ENCODE assay signal across 9 cellular contexts in genomic region chrX:119672252-119672825, GRCh38. TPM values are rescaled to one million over a fixed set of nuclear protein-coding genes. Genes with fewer than 3 reads are reported as not detected.
DNase-seq lines count a peak whose midpoint lies in the region; ATAC-seq and TF ChIP-seq lines count a peak whose summit lies in the region.
"Had no signal": no experiment of that assay in that cellular context is flagged by ENCODE, and none has a peak within 500 bp of the region (broad histone marks: within the 10 kb centered on the region; RNA-seq: fewer than 3 reads in every experiment).

No MANE protein-coding gene starts in this region.

- intact Hi-C loops in CD4-positive, alpha-beta memory T cell (cut with micrococcal nuclease) = no loop called here
- intact Hi-C loops in Panc1 (cut with micrococcal nuclease; ENCODE audit: unreplicated experiment) (no loop called here), left lung (cut with DNase I) (no loop called here)

- H3K9me3 ChIP-seq in CD4-positive, alpha-beta memory T cell (ENCODE audit: control insufficient read depth in 1 of 2, low read length in 2 of 2) = no peaks in the 10 kb centered on the region
- no peaks in the 10 kb centered on the region for H3K9me3 ChIP-seq in Panc1 (ENCODE audit: control insufficient read depth, insufficient read depth, low read depth, low read length)
- no peaks in the 10 kb centered on the region for H3K9me3 ChIP-seq in left lung
- no peaks in the 10 kb centered on the region for H3K9me3 ChIP-seq in trophoblast cell (ENCODE audit: insufficient read depth, low read depth, low read length)

- no peak for DNase-seq in CD4-positive, alpha-beta memory T cell
- DNase-seq in NCI-H128 (lab: John Stamatoyannopoulos, UW; ENCODE audit: unreplicated experiment) (peak; percentile 83), Panc1 (ENCODE audit: low read depth, low spot score) (no peak), iris pigment epithelial cell (ENCODE audit: low read depth) (peak; percentile 71), left lung (no peak), trophoblast cell (no peak)
- DNase-seq: mesendoderm had no signal

- H3K36me3 ChIP-seq in CD4-positive, alpha-beta memory T cell (ENCODE audit: insufficient read depth, low read length) = peaks cover 26% of the 10 kb centered on the region
- H3K36me3 ChIP-seq in Panc1 (ENCODE audit: control insufficient read depth, insufficient read depth, low read length) = no peaks in the 10 kb centered on the region
- no peaks in the 10 kb centered on the region for H3K36me3 ChIP-seq in left lung
- H3K36me3 ChIP-seq in trophoblast cell (ENCODE audit: control insufficient read depth in 1 of 2, insufficient read depth in 2 of 2, low read length in 2 of 2) = peaks cover 15% of the 10 kb centered on the region in 2 experiments

- peaks cover 53% of the 10 kb centered on the region for H3K4me1 ChIP-seq in CD4-positive, alpha-beta memory T cell (ENCODE audit: insufficient read depth, low read length)
- H3K4me1 ChIP-seq in Panc1 (ENCODE audit: control insufficient read depth, insufficient read depth, low read length) = no peaks in the 10 kb centered on the region
- H3K4me1 ChIP-seq in left lung = no peaks in the 10 kb centered on the region
- H3K4me1 ChIP-seq in trophoblast cell (ENCODE audit: control insufficient read depth in 1 of 2, insufficient read depth in 2 of 2, low read length in 2 of 2) = peaks cover 5 to 6% of the 10 kb centered on the region in 2 experiments

- H3K27ac ChIP-seq in CD4-positive, alpha-beta memory T cell (ENCODE audit: low read depth, low read length) = no peak overlapping the region
- no peak overlapping the region for H3K27ac ChIP-seq in Panc1 (ENCODE audit: low read length)
- H3K27ac ChIP-seq in left lung = no peak overlapping the region
- H3K27ac ChIP-seq in trophoblast cell (ENCODE audit: low read depth, low read length) = no peak overlapping the region

- no peaks in the 10 kb centered on the region for H3K79me1 ChIP-seq in trophoblast cell (ENCODE audit: low read length)

- H3K4me3 ChIP-seq in CD4-positive, alpha-beta memory T cell (ENCODE audit: low read length in 2 of 2) = no peak overlapping the region
- H3K4me3 ChIP-seq in Panc1 (ENCODE audit: low read depth in 2 of 2, low read length in 2 of 2) (no peak overlapping the region), left lung (no peak overlapping the region), trophoblast cell (ENCODE audit: low read depth, low read length) (no peak overlapping the region)

- H3K9ac ChIP-seq in trophoblast cell (ENCODE audit: low read length) = no peak overlapping the region

- H3K9me3 Mint-ChIP-seq in CD4-positive, alpha-beta memory T cell = no peaks in the 10 kb centered on the region

- no peak overlapping the region for H2BK12ac ChIP-seq in trophoblast cell (ENCODE audit: low read length)

- H2AK5ac ChIP-seq in trophoblast cell (ENCODE audit: low read length) = no peak overlapping the region

- in situ Hi-C loops in Panc1 (cut with HindIII; ENCODE audit: low pct_unique_long_range_greater_than_20kb, low sequenced_read_pairs) = no loop called here

- no peak overlapping the region for H2AFZ ChIP-seq in trophoblast cell (ENCODE audit: insufficient read depth, low read length, poor library complexity)

- H3K36me3 Mint-ChIP-seq in CD4-positive, alpha-beta memory T cell = peaks cover 31 to 37% of the 10 kb centered on the region in 2 donors

- POLR2A ChIA-PET in CD4-positive, alpha-beta memory T cell (lab: Charles Lee; ENCODE audit: partially characterized antibody) = interaction anchor here (1.0 to 2.0 kb wide), 6 partner anchors 10 to 119 kb away, joined by 3 to 8 read pairs (median 5); partner anchors contain the start of genes RPL39 and SEPTIN6
- POLR2A ChIA-PET in Panc1 (lab: Charles Lee) = interaction anchor here (0.6 kb wide), 1 partner anchor 17 kb away, joined by 3 read pairs; no protein-coding TSS in a partner anchor

- no peak overlapping the region for H3K4ac ChIP-seq in trophoblast cell (ENCODE audit: low read depth, low read length)

- no CpG with 5 or more reads among the region's 2 CpGs for WGBS in trophoblast cell (ENCODE audit: extremely low coverage, insufficient coverage, insufficient read length)

- no peak overlapping the region for H3K4me2 ChIP-seq in trophoblast cell (ENCODE audit: low read length)

- H3K14ac ChIP-seq in trophoblast cell (ENCODE audit: low read length) = no peak overlapping the region

- TSS peak; percentile 43 for BruUV-seq in Panc1 (replicated peaks; lab: Mats Ljungman, UMichigan)

- no peak overlapping the region for H2BK5ac ChIP-seq in trophoblast cell (ENCODE audit: low read depth, low read length, poor library complexity)

- H3K79me2 ChIP-seq in trophoblast cell (ENCODE audit: control insufficient read depth, insufficient read depth, low read length, poor library complexity) = no peaks in the 10 kb centered on the region

- no peaks in the 10 kb centered on the region for H3K27me3 Mint-ChIP-seq in CD4-positive, alpha-beta memory T cell

- no peak overlapping the region for H4K8ac ChIP-seq in trophoblast cell (ENCODE audit: low read depth, low read length)

- peaks cover 23 to 68% (median 38%) of the 10 kb centered on the region in 4 donors for H3K4me1 Mint-ChIP-seq in CD4-positive, alpha-beta memory T cell

- H4K12ac ChIP-seq in trophoblast cell (ENCODE audit: low read depth, low read length) = no peak overlapping the region

- TF ChIP-seq CTCF in Panc1 (IDR thresholded peaks at IDR 0.05) = no peak
- no peak for TF ChIP-seq CTCF in left lung (IDR thresholded peaks at IDR 0.05)

- no peak overlapping the region for H3K23ac ChIP-seq in trophoblast cell (ENCODE audit: low read length)

- no peak overlapping the region for H3K18ac ChIP-seq in trophoblast cell (ENCODE audit: low read length)

- CTCF ChIA-PET in CD4-positive, alpha-beta memory T cell (lab: Charles Lee; ENCODE audit: partially characterized antibody) = interaction anchor here (0.8 to 1.5 kb wide), 5 partner anchors 19 to 62 kb away, joined by 3 to 4 read pairs (median 4); no protein-coding TSS in a partner anchor
- CTCF ChIA-PET in Panc1 (lab: Charles Lee) = no interaction called here

- H3K27ac Mint-ChIP-seq in CD4-positive, alpha-beta memory T cell = peak overlapping the region in 6 of 7 donors; percentile 41 to 80 (median 57)

- no peak overlapping the region for H3K4me3 Mint-ChIP-seq in CD4-positive, alpha-beta memory T cell

- H3K27me3 ChIP-seq in CD4-positive, alpha-beta memory T cell (ENCODE audit: insufficient read depth, low read length) = no peaks in the 10 kb centered on the region
- H3K27me3 ChIP-seq in Panc1 (ENCODE audit: control insufficient read depth, insufficient read depth, low read length) (no peaks in the 10 kb centered on the region), left lung (no peaks in the 10 kb centered on the region), trophoblast cell (ENCODE audit: insufficient read depth, low read length) (no peaks in the 10 kb centered on the region)

- no peak overlapping the region for H2BK120ac ChIP-seq in trophoblast cell (ENCODE audit: insufficient read depth, low read length, poor library complexity)

- ATAC-seq in Panc1 (no peak; the same call in 1 of the 2 replicates), left lung (no peak), HG02870 (IDR thresholded peaks at IDR 0.05; ENCODE audit: unreplicated experiment) (no peak), HG02642 (IDR thresholded peaks at IDR 0.05; ENCODE audit: poor library complexity, unreplicated experiment) (no peak)

- H4K91ac ChIP-seq in trophoblast cell (ENCODE audit: low read depth, low read length) = no peak overlapping the region

RNA-seq across cellular contexts. Expression of gene SEPTIN6, which starts 20.6 kb away (rescaled TPM):
- 100 to 1,000 TPM; 174 to 178 TPM for total RNA-seq in CD4-positive, alpha-beta memory T cell
- 100 to 1,000 TPM; 112 to 244 TPM for polyA plus RNA-seq in CD4-positive, alpha-beta memory T cell
- total RNA-seq in Panc1 (2021; ENCODE audit: unreplicated experiment) (31.2 TPM), left lung (10 to 100 TPM; 19.1 to 20.3 TPM)
- 41.0 TPM for polyA plus RNA-seq in Panc1 (2012; ENCODE audit: insufficient read length)
- polyA plus RNA-seq in trophoblast cell (2013) = 83.6 and 84.6 TPM in 2 replicates

Comparison
In these comparisons a context has a peak if more than half of its experiments do, and no peak if none do; other contexts are left out.
1. DNase-seq: peak in NCI-H128 (single experiment) and iris pigment epithelial cell (single experiment); none in CD4-positive, alpha-beta memory T cell (0 of 5), Panc1 (single experiment), left lung (0 of 2) and trophoblast cell (0 of 2).